ENCODE assay signal across 15 cellular contexts in genomic region chr7:55050286-55050685, GRCh38. TPM values are rescaled to one million over a fixed set of nuclear protein-coding genes. Genes with fewer than 3 reads are reported as not detected.
A peak's percentile ranks its signal among the peaks of the same experiment; 100 is the strongest.
DNase-seq lines count a peak whose midpoint lies in the region; ATAC-seq, FAIRE-seq and TF ChIP-seq lines count a peak whose summit lies in the region.
"Had no signal": no experiment of that assay in that cellular context is flagged by ENCODE, and none has a peak within 500 bp of the region (broad histone marks: within the 10 kb centered on the region; RNA-seq: fewer than 3 reads in every experiment).

No MANE protein-coding gene starts in this region.

- 0 out of 3 replicates have a peak, but pooled peaks have one; percentile 20 for TF ChIP-seq CTCF in GM12872 (IDR thresholded peaks at IDR 0.05; ENCODE audit: insufficient read depth, low read depth, low read length)
- TF ChIP-seq CTCF in GM12878 (IDR thresholded peaks at IDR 0.05 in 2 of 3, conservative IDR thresholded peaks at IDR 0.05 in 1 of 3; ENCODE audit: control insufficient read depth in 2 of 3, extremely low read depth in 1 of 3, insufficient read depth in 1 of 3, low read depth in 3 of 3, low read length in 3 of 3), result peak in 2 of 3 experiments; percentile 7 to 32; a peak in 4 of 6 replicates
- TF ChIP-seq CTCF in osteoblast (IDR thresholded peaks at IDR 0.05; ENCODE audit: extremely low read depth, low read depth, low read length), result peak; percentile 16

- no peaks in the 10 kb centered on the region for H3K36me3 ChIP-seq in GM12878 (ENCODE audit: control insufficient read depth in 2 of 2, insufficient read depth in 2 of 2, low read length in 1 of 2)
- peaks cover 5% of the 10 kb centered on the region for H3K36me3 ChIP-seq in osteoblast (ENCODE audit: insufficient read depth, low read length)
- no peaks in the 10 kb centered on the region for H3K36me3 ChIP-seq in neuronal stem cell (replicated peaks in 1 of 2; ENCODE audit: control insufficient read depth in 2 of 2, insufficient read depth in 2 of 2, low read length in 2 of 2)
- H3K36me3 ChIP-seq: lower lobe of right lung, neutrophil had no signal

- no peak overlapping the region for H3K9ac ChIP-seq in GM12878 (ENCODE audit: control insufficient read depth, insufficient read depth, low read length)
- no peak overlapping the region for H3K9ac ChIP-seq in neuronal stem cell (ENCODE audit: low read depth, low read length, poor library complexity)

- H3K79me1 ChIP-seq in neuronal stem cell (ENCODE audit: low read depth, low read length), result no peaks in the 10 kb centered on the region

- H3K14ac ChIP-seq in neuronal stem cell (ENCODE audit: low read length), result no peak overlapping the region

- no peak overlapping the region for H2BK15ac ChIP-seq in neuronal stem cell (ENCODE audit: low read length)

- H3K79me2 ChIP-seq in GM12878 (ENCODE audit: control insufficient read depth, insufficient read depth, low read length) (no peaks in the 10 kb centered on the region), osteoblast (ENCODE audit: insufficient read depth, low read length) (peaks cover 97% of the 10 kb centered on the region)

- peak; percentile 38 for DNase-seq in MV-4-11 (lab: John Stamatoyannopoulos, UW)
- no peak for DNase-seq in GM12878 (ENCODE audit: low read depth, low spot score)
- DNase-seq in osteoblast (ENCODE audit: insufficient read length, low spot score, missing footprints), result no peak
- DNase-seq in stimulated activated naive CD8-positive, alpha-beta T cell treated with anti-CD3 and anti-CD28 coated beads, Interleukin-15, Interleukin-2, amounts not matched to agents 100 U/mL and 50 U/mL, for 24 hours, result no peak
- DNase-seq in neuronal stem cell (ENCODE audit: low spot score), result no peak
- DNase-seq: activated T-cell treated with anti-CD3 and anti-CD28 coated beads, Interleukin-2, amount 50 U/mL, for 72 hours; lower lobe of right lung; NCI-H1417 had no signal

- H4K20me1 ChIP-seq in GM12878 (ENCODE audit: control insufficient read depth, insufficient read depth) (no peaks in the 10 kb centered on the region), osteoblast (ENCODE audit: insufficient read depth, low read length) (peaks cover 8% of the 10 kb centered on the region)

- no peak for TF ChIP-seq POLR2A in GM12878 (IDR thresholded peaks at IDR 0.05; ENCODE audit: low read depth, low read length)

- H3K27ac ChIP-seq in GM12878 (ENCODE audit: control insufficient read depth, insufficient read depth) (no peak overlapping the region), osteoblast (ENCODE audit: low read depth, low read length) (peak overlapping the region; percentile 91), neuronal stem cell (replicated peaks; ENCODE audit: low read length) (no peak overlapping the region)
- H3K27ac ChIP-seq: lower lobe of right lung, neutrophil had no signal

- no peaks in the 10 kb centered on the region; a peak in 1 of 4 replicates for H3K27me3 ChIP-seq in GM12878 (replicated peaks in 1 of 2; ENCODE audit: control insufficient read depth in 2 of 2, insufficient read depth in 2 of 2, low read length in 1 of 2)
- H3K27me3 ChIP-seq in osteoblast (ENCODE audit: insufficient read depth, low read length), result no peaks in the 10 kb centered on the region
- no peaks in the 10 kb centered on the region for H3K27me3 ChIP-seq in neuronal stem cell (ENCODE audit: control insufficient read depth in 3 of 3, insufficient read depth in 3 of 3, low read depth in 1 of 3, low read length in 3 of 3)
- H3K27me3 ChIP-seq: neutrophil had no signal

- FAIRE-seq in GM12878 (lab: Jason Lieb, UNC), result no peak
- FAIRE-seq: endothelial cell of umbilical vein, GM12892, H54 had no signal

- peak; percentile 59 for ATAC-seq in GM12878
- ATAC-seq in esophagus mucosa, result no peak
- no peak for ATAC-seq in stimulated activated naive CD8-positive, alpha-beta T cell treated with anti-CD3 and anti-CD28 coated beads, Interleukin-15, Interleukin-2, amounts not matched to agents 100 U/mL and 50 U/mL, for 24 hours
- ATAC-seq: activated T-cell treated with anti-CD3 and anti-CD28 coated beads, Interleukin-2, amount 50 U/mL, for 72 hours; lower lobe of right lung had no signal

- no peaks in the 10 kb centered on the region for H3K9me3 ChIP-seq in GM12878 (replicated peaks; ENCODE audit: control insufficient read depth, insufficient read depth, low read length)
- H3K9me3 ChIP-seq in osteoblast (ENCODE audit: low read depth, low read length), result no peaks in the 10 kb centered on the region
- no peaks in the 10 kb centered on the region for H3K9me3 ChIP-seq in neuronal stem cell (replicated peaks in 1 of 2; ENCODE audit: control insufficient read depth in 2 of 2, insufficient read depth in 1 of 2, low read depth in 1 of 2, low read length in 2 of 2)
- H3K9me3 ChIP-seq: lower lobe of right lung, neutrophil had no signal

- no peak overlapping the region for H3K23ac ChIP-seq in neuronal stem cell (ENCODE audit: low read depth, low read length, poor library complexity)

- H2BK5ac ChIP-seq in neuronal stem cell (ENCODE audit: low read length), result no peak overlapping the region

- H3K4me3 ChIP-seq in GM12878 (no peak overlapping the region), osteoblast (ENCODE audit: insufficient read depth, low read length) (no peak overlapping the region), neuronal stem cell (ENCODE audit: low read length in 2 of 2) (no peak overlapping the region)
- H3K4me3 ChIP-seq: lower lobe of right lung, smooth muscle cell had no signal

- no peak overlapping the region for H2BK12ac ChIP-seq in neuronal stem cell (ENCODE audit: low read length)

- H3K4me2 ChIP-seq in GM12878 (ENCODE audit: control insufficient read depth, insufficient read depth), result no peak overlapping the region
- no peak overlapping the region for H3K4me2 ChIP-seq in osteoblast (ENCODE audit: insufficient read depth, low read length)
- no peak overlapping the region for H3K4me2 ChIP-seq in neuronal stem cell (ENCODE audit: insufficient read depth, low read length, poor library complexity, severe bottlenecking)
- H3K4me2 ChIP-seq: smooth muscle cell had no signal

- H2AK5ac ChIP-seq in neuronal stem cell (ENCODE audit: low read depth, low read length), result no peak overlapping the region

- RAD21 ChIA-PET in GM12878 (lab: Charles Lee; ENCODE audit: unreplicated experiment), result interaction anchor here (0.9 to 4.6 kb wide), 4 partner anchors 14 to 204 kb away, joined by 3 to 28 read pairs (median 6); no protein-coding TSS in a partner anchor

- 38% methylated on average over 5 of the region's 5 CpGs for WGBS in GM12878 (ENCODE audit: insufficient coverage, insufficient replicate concordance, low lambda C conversion rate, missing lambda C conversion rate)
- WGBS in neuronal stem cell (ENCODE audit: extremely low coverage in 2 of 2, insufficient read length in 2 of 2, insufficient replicate concordance in 1 of 2), 2 donors, result no CpG with 5 or more reads among the region's 5 CpGs

- no peaks in the 10 kb centered on the region for H3K4me1 ChIP-seq in GM12878 (ENCODE audit: control insufficient read depth, insufficient read depth, low read length)
- peaks cover 46% of the 10 kb centered on the region for H3K4me1 ChIP-seq in osteoblast (ENCODE audit: insufficient read depth, low read length)
- H3K4me1 ChIP-seq in neuronal stem cell (ENCODE audit: control insufficient read depth in 2 of 2, insufficient read depth in 1 of 2, low read depth in 1 of 2, low read length in 2 of 2), result peaks cover 0 to 3% of the 10 kb centered on the region in 2 donors

- no peak overlapping the region for H4K91ac ChIP-seq in neuronal stem cell (ENCODE audit: low read depth, low read length, poor library complexity)

- POLR2A ChIA-PET in GM12878 (lab: Charles Lee), result interaction anchor here (1.5 kb wide), 1 partner anchor 15 kb away, joined by 3 read pairs; no protein-coding TSS in a partner anchor

- intact Hi-C loops in GM12878 (cut with micrococcal nuclease; ENCODE audit: unreplicated experiment), result loop anchor here (1.0 kb wide), 1 partner anchor 205 kb away; no protein-coding TSS in a partner anchor

- SMC1A ChIA-PET in GM12878 (lab: Charles Lee; ENCODE audit: uncharacterized antibody, unreplicated experiment), result interaction anchor here (0.7 to 3.1 kb wide), 7 partner anchors 14 to 204 kb away, joined by 3 to 15 read pairs (median 5); no protein-coding TSS in a partner anchor

- no peak overlapping the region for H3K18ac ChIP-seq in neuronal stem cell (ENCODE audit: low read length)

- no peak overlapping the region for H3K4ac ChIP-seq in neuronal stem cell (ENCODE audit: low read length)

- no peak for TF ChIP-seq EP300 in GM12878 (IDR thresholded peaks at IDR 0.05; ENCODE audit: borderline replicate concordance in 1 of 2, control insufficient read depth in 1 of 2, low read depth in 2 of 2, low read length in 2 of 2)

- in situ Hi-C loops in GM12878 (cut with MboI), result no loop called here

- BruUV-seq in GM12878 (replicated peaks; lab: Mats Ljungman, UMichigan), result no TSS peak

- H2BK120ac ChIP-seq in neuronal stem cell (ENCODE audit: low read depth, low read length), result no peak overlapping the region

- peak; percentile 28; the same call in 1 of the 2 replicates for TF ChIP-seq RAD21 in GM12878 (IDR thresholded peaks at IDR 0.05; ENCODE audit: insufficient read depth, low read depth, low read length)

- no peak overlapping the region for H4K8ac ChIP-seq in neuronal stem cell (ENCODE audit: low read depth, low read length)

- H2AFZ ChIP-seq in GM12878 (ENCODE audit: control insufficient read depth, low read depth, low read length) (no peak overlapping the region), osteoblast (ENCODE audit: low read length) (no peak overlapping the region), neuronal stem cell (ENCODE audit: low read length) (no peak overlapping the region)

- CTCF ChIA-PET in GM12878 (lab: Yijun Ruan, JAX), result interaction anchor here (1.0 to 2.2 kb wide), 5 partner anchors 17 to 261 kb away, joined by 3 to 9 read pairs (median 3); no protein-coding TSS in a partner anchor

RNA-seq across cellular contexts. Expression of gene EGFR, which starts 31.5 kb away (rescaled TPM):
- total RNA-seq in GM12878 (2013; cell fraction: nucleolus; rRNA removed), result 0.04 TPM in 1 of 2 replicates, not detected in the other
- total RNA-seq in GM12878 (2014; rRNA removed), result not detected in 2 replicates
- not detected in 2 replicates for total RNA-seq in GM12878 (2014; rRNA removed; fragmentation: Illumina TruSeq; extraction: Trizol)
- total RNA-seq in GM12878 (2021), result 0.16 and 0.31 TPM in 2 replicates
- polyA plus RNA-seq in GM12878 (2011; ENCODE audit: low read depth), result not detected
- polyA plus RNA-seq in GM12878 (2011; rRNA removed), result 0.01 TPM in 1 of 2 replicates, not detected in the other
- 0.01 TPM in 1 of 2 replicates, not detected in the other for polyA plus RNA-seq in GM12878 (2011; cell fraction: cytosol; rRNA removed)
- 0.01 TPM in 1 of 2 replicates, not detected in the other for polyA plus RNA-seq in GM12878 (2011; cell fraction: nucleus; rRNA removed)
- not detected in 2 replicates for polyA plus RNA-seq in GM12878 (2012)
- not detected in 2 replicates for polyA plus RNA-seq in GM12878 (2014; fragmentation: Illumina TruSeq; extraction: Trizol)
- polyA plus RNA-seq in GM12878 (2014; fragmentation: Nextera tagmentation; extraction: Ambion mirVana), result not detected
- not detected in 2 replicates for polyA plus RNA-seq in GM12878 (2014; rRNA removed)
- polyA plus RNA-seq in GM12878 (2016; fragmentation: Nextera tagmentation; extraction: Ambion mirVana), result not detected
- not detected in 2 replicates for polyA minus RNA-seq in GM12878 (2011; rRNA and poly(A)+ RNA removed)
- polyA minus RNA-seq in GM12878 (2011; cell fraction: cytosol; rRNA and poly(A)+ RNA removed), result 0.13 and 0.83 TPM in 2 replicates
- polyA minus RNA-seq in GM12878 (2011; cell fraction: nucleus; rRNA and poly(A)+ RNA removed), result 0.12 and 0.38 TPM in 2 replicates
- total RNA-seq in osteoblast, result 104 and 110 TPM in 2 replicates
- total RNA-seq in esophagus mucosa, result 101 TPM
- 3.2 TPM for polyA plus RNA-seq in neuronal stem cell (2013, experiment 1 of 2)
- 3.1 TPM for polyA plus RNA-seq in neuronal stem cell (2013, experiment 2 of 2)

Comparison
In these comparisons a context has a peak if more than half of its experiments do, and no peak if none do; other contexts are left out.
1. RNA of gene EGFR, which starts 31.5 kb away (total RNA-seq): 104 to 110 TPM in osteoblast and 101 TPM in esophagus mucosa (single experiment); 0.04 to 0.31 TPM in GM12878; every median in the first group is over 10 times any median in the second.
2. Peak in every context shown above with its lines, with median percentiles within 50 percentile points of each other: CTCF ChIP-seq.